ENCODE assay signal across 1 cellular context in genomic region chr1:192703283-192704206, GRCh38.
TF ChIP-seq lines count a peak whose summit lies in the region.

No MANE protein-coding gene starts in this region.

TF ChIP-seq in WTC11, 78 proteins besides CTCF, POLR2A, EP300 and RAD21 (continued from another document):
- TF ChIP-seq ZNF532 (CRISPR knock-in tag; IDR thresholded peaks at IDR 0.05; ENCODE audit: borderline replicate concordance) = no peak
